In genomic region chr11:9384535-9385287, GRCh38 we compare ENCODE assay signal across 8 cellular contexts. TPM values are rescaled to one million over a fixed set of nuclear protein-coding genes. Genes with fewer than 3 reads are reported as not detected.
DNase-seq lines count a peak whose midpoint lies in the region; ATAC-seq lines count a peak whose summit lies in the region.

Gene IPO7, plus strand, starts transcription at chr11:9384652. Its CDS starts 112 bp downstream, at chr11:9384764.

- CTCF ChIA-PET in activated CD8-positive, alpha-beta T cell treated with anti-CD3 and anti-CD28 coated beads, Interleukin-2, amount 10 ng/mL, durations not matched to agents 7 days and 5 days (lab: Charles Lee), result interaction anchor here (0.6 to 3.0 kb wide), 11 partner anchors 12 to 246 kb away, joined by 3 to 9 read pairs (median 3); partner anchors contain the start of genes DENND5A and ZNF143

- H3K27ac Mint-ChIP-seq in CD4-positive, CD25-positive, alpha-beta regulatory T cell, result peak within 1 kb of the TSS; percentile 83 to 97 (median 96)
- peak within 1 kb of the TSS; percentile 90 for H3K27ac Mint-ChIP-seq in activated CD8-positive, alpha-beta T cell treated with anti-CD3 and anti-CD28 coated beads, Interleukin-2, amount 10 ng/mL, durations not matched to agents 7 days and 5 days

- no peaks in the 10 kb centered on the region for H3K36me3 ChIP-seq in CD4-positive, CD25-positive, alpha-beta regulatory T cell (ENCODE audit: control insufficient read depth, insufficient read depth, low read length)

- H3K4me3 ChIP-seq in CD4-positive, CD25-positive, alpha-beta regulatory T cell (ENCODE audit: low read depth, low read length), result peak within 1 kb of the TSS; percentile 85

- H3K27me3 ChIP-seq in CD4-positive, CD25-positive, alpha-beta regulatory T cell (ENCODE audit: control insufficient read depth, insufficient read depth, low read length), result no peaks in the 10 kb centered on the region

- DNase-seq in CD4-positive, CD25-positive, alpha-beta regulatory T cell, result peak; percentile 77 to 95 (median 86)
- DNase-seq in NCI-H82 treated with DMSO at 0.1 percent for 48 hours (lab: John Stamatoyannopoulos, UW; ENCODE audit: unreplicated experiment) (peak; percentile 59), medulla oblongata (ENCODE audit: extremely low spot score) (peak; percentile 96)
- peak; percentile 94 for DNase-seq in activated CD8-positive, alpha-beta T cell treated with anti-CD3 and anti-CD28 coated beads, Interleukin-2, amount 10 ng/mL, durations not matched to agents 7 days and 5 days
- peak; percentile 81 for DNase-seq in effector CD4-positive, alpha-beta T cell
- DNase-seq in stimulated activated CD8-positive, alpha-beta memory T cell treated with anti-CD3 and anti-CD28 coated beads, Interleukin-12 subunit alpha, Interleukin-12 subunit beta, amount 100 ng/mL, for 1 hour (ENCODE audit: low read depth), result peak; percentile 75

- H3K4me1 Mint-ChIP-seq in CD4-positive, CD25-positive, alpha-beta regulatory T cell, result peaks cover 22 to 43% (median 25%) of the 10 kb centered on the region in 4 donors
- H3K4me1 Mint-ChIP-seq in activated CD8-positive, alpha-beta T cell treated with anti-CD3 and anti-CD28 coated beads, Interleukin-2, amount 10 ng/mL, durations not matched to agents 7 days and 5 days (ENCODE audit: low read depth), result peaks cover 31% of the 10 kb centered on the region

- peaks cover 3% of the 10 kb centered on the region for H3K36me3 Mint-ChIP-seq in CD4-positive, CD25-positive, alpha-beta regulatory T cell
- peaks cover 24% of the 10 kb centered on the region for H3K36me3 Mint-ChIP-seq in activated CD8-positive, alpha-beta T cell treated with anti-CD3 and anti-CD28 coated beads, Interleukin-2, amount 10 ng/mL, durations not matched to agents 7 days and 5 days (ENCODE audit: low read depth)

- H3K27ac ChIP-seq in CD4-positive, CD25-positive, alpha-beta regulatory T cell (ENCODE audit: insufficient read depth, low read length, poor library complexity, severe bottlenecking), result peak within 1 kb of the TSS; percentile 85

- POLR2A ChIA-PET in activated CD8-positive, alpha-beta T cell treated with anti-CD3 and anti-CD28 coated beads, Interleukin-2, amount 10 ng/mL, durations not matched to agents 7 days and 5 days (lab: Charles Lee), result interaction anchor here (0.6 to 3.4 kb wide), 17 partner anchors 9 to 415 kb away, joined by 3 to 35 read pairs (median 4); partner anchors contain the start of genes DENND5A and ZNF143

- H3K9me3 ChIP-seq in CD4-positive, CD25-positive, alpha-beta regulatory T cell (ENCODE audit: control insufficient read depth in 2 of 2, low read length in 2 of 2), result no peaks in the 10 kb centered on the region

- peaks cover 12% of the 10 kb centered on the region for H3K27me3 Mint-ChIP-seq in CD4-positive, CD25-positive, alpha-beta regulatory T cell
- no peaks in the 10 kb centered on the region for H3K27me3 Mint-ChIP-seq in activated CD8-positive, alpha-beta T cell treated with anti-CD3 and anti-CD28 coated beads, Interleukin-2, amount 10 ng/mL, durations not matched to agents 7 days and 5 days (ENCODE audit: low read depth)

- H3K4me3 Mint-ChIP-seq in CD4-positive, CD25-positive, alpha-beta regulatory T cell, result peak within 1 kb of the TSS; percentile 90 to 98 (median 96)
- H3K4me3 Mint-ChIP-seq in activated CD8-positive, alpha-beta T cell treated with anti-CD3 and anti-CD28 coated beads, Interleukin-2, amount 10 ng/mL, durations not matched to agents 7 days and 5 days, result peak within 1 kb of the TSS; percentile 89

- peak; percentile 98 to 99 for ATAC-seq in CD4-positive, CD25-positive, alpha-beta regulatory T cell (ENCODE audit: low read depth in 2 of 2)
- peak; percentile 95 for ATAC-seq in GM19372 (IDR thresholded peaks at IDR 0.05; ENCODE audit: low read depth, unreplicated experiment)
- ATAC-seq in HG03558 (IDR thresholded peaks at IDR 0.05; ENCODE audit: extremely low read depth, unreplicated experiment), result peak; percentile 89
- ATAC-seq in activated CD8-positive, alpha-beta T cell treated with anti-CD3 and anti-CD28 coated beads, Interleukin-2, amount 10 ng/mL, durations not matched to agents 7 days and 5 days, result peak; percentile 97

- H3K4me1 ChIP-seq in CD4-positive, CD25-positive, alpha-beta regulatory T cell (ENCODE audit: control insufficient read depth, insufficient read depth, low read length, poor library complexity, severe bottlenecking), result peaks cover 25% of the 10 kb centered on the region

- H3K9me3 Mint-ChIP-seq in CD4-positive, CD25-positive, alpha-beta regulatory T cell, result no peaks in the 10 kb centered on the region
- H3K9me3 Mint-ChIP-seq in activated CD8-positive, alpha-beta T cell treated with anti-CD3 and anti-CD28 coated beads, Interleukin-2, amount 10 ng/mL, durations not matched to agents 7 days and 5 days (ENCODE audit: insufficient read depth), result no peaks in the 10 kb centered on the region

RNA-seq across cellular contexts. Expression of gene IPO7, which starts in this region (rescaled TPM):
- 67.9 TPM for total RNA-seq in CD4-positive, CD25-positive, alpha-beta regulatory T cell
- 1 to 10 TPM; 2.4 to 5.6 (median 4.1) TPM for polyA plus RNA-seq in CD4-positive, CD25-positive, alpha-beta regulatory T cell
- 100 to 1,000 TPM; 110 to 111 TPM for total RNA-seq in activated CD8-positive, alpha-beta T cell treated with anti-CD3 and anti-CD28 coated beads, Interleukin-2, amount 10 ng/mL, durations not matched to agents 7 days and 5 days

Comparison
In these comparisons a context has a peak if more than half of its experiments do, and no peak if none do; other contexts are left out.
1. Peak in every context shown above with its lines: DNase-seq, ATAC-seq, H3K4me3 ChIP-seq and H3K27ac ChIP-seq.